Comparison of ENCODE assay signal across 22 cellular contexts in the genomic region with DNA sequence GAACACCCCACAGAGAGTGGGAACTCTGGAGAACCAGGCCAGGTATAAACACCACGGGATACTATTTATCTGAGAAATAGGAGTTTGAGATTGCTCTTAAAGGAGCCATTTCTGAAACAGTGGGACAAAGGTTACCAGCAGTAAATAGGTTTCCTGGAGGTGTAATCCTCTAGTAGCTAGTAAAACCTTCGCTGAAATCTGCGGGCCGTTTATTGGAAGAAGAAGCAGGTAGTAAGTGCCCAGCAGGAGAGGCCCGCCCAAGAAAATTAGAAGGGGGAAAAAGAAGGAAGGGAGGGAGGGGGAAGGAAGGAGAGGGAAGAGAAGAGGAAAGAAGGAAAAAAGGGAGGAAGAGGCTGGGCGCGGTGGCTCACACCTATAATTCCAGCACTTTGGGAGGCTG. TPM values are rescaled to one million over a fixed set of nuclear protein-coding genes. Genes with fewer than 3 reads are reported as not detected.
DNase-seq lines count a peak whose midpoint lies in the region; ATAC-seq and TF ChIP-seq lines count a peak whose summit lies in the region.
"Had no signal": no experiment of that assay in that cellular context is flagged by ENCODE, and none has a peak within 500 bp of the region (broad histone marks: within the 10 kb centered on the region; RNA-seq: fewer than 3 reads in every experiment).

No MANE protein-coding gene starts in this region.

- H3K9me3 Mint-ChIP-seq in natural killer cell treated with Interleukin-12 subunit alpha and Interleukin-12 subunit beta and Interleukin-15 and Interleukin-18, amount 100 ng/mL, for 72 hours = no peaks in the 10 kb centered on the region
- H3K9me3 Mint-ChIP-seq: CD4-positive, CD25-positive, alpha-beta regulatory T cell had no signal

- H3K4me3 ChIP-seq in right atrium auricular region (no peak overlapping the region), heart right ventricle (no peak overlapping the region), dorsolateral prefrontal cortex (no peak overlapping the region), osteoblast (ENCODE audit: insufficient read depth, low read length) (no peak overlapping the region), transverse colon (no peak overlapping the region), MM.1S (ENCODE audit: low read length) (no peak overlapping the region)

- H3F3A ChIP-seq in MM.1S (ENCODE audit: insufficient read depth, low read length) = no peaks in the 10 kb centered on the region

- TF ChIP-seq EP300 in transverse colon (IDR thresholded peaks at IDR 0.05; ENCODE audit: low read depth) = no peak

- no peak for TF ChIP-seq CTCF in right atrium auricular region (IDR thresholded peaks at IDR 0.05)
- no peak for TF ChIP-seq CTCF in heart right ventricle (IDR thresholded peaks at IDR 0.05)
- TF ChIP-seq CTCF in dorsolateral prefrontal cortex (IDR thresholded peaks at IDR 0.05 in 54 of 56, conservative IDR thresholded peaks at IDR 0.05 in 2 of 56; ENCODE audit: low read depth in 1 of 56, partially characterized antibody in 56 of 56) = no peak
- TF ChIP-seq CTCF in osteoblast (IDR thresholded peaks at IDR 0.05; ENCODE audit: extremely low read depth, low read depth, low read length) = no peak
- TF ChIP-seq CTCF in transverse colon (IDR thresholded peaks at IDR 0.05) = no peak
- no peak for TF ChIP-seq CTCF in MM.1S (IDR thresholded peaks at IDR 0.05; ENCODE audit: low read length)

- no peak overlapping the region for H3K27ac Mint-ChIP-seq in natural killer cell treated with Interleukin-12 subunit alpha and Interleukin-12 subunit beta and Interleukin-15 and Interleukin-18, amount 100 ng/mL, for 72 hours
- H3K27ac Mint-ChIP-seq: CD4-positive, CD25-positive, alpha-beta regulatory T cell had no signal

- H3K4me2 ChIP-seq in osteoblast (ENCODE audit: insufficient read depth, low read length) (no peak overlapping the region), MM.1S (ENCODE audit: low read depth, low read length) (no peak overlapping the region)

- 77 to 78% methylated on average over 7 of the region's 7 CpGs for WGBS in heart right ventricle, 2 donors
- WGBS in transverse colon (ENCODE audit: low coverage in 1 of 2), 2 donors = 64 to 100% methylated on average over 2 to 7 of the region's 7 CpGs

- peaks cover under 1 to 2% of the 10 kb centered on the region in 2 donors for H3K4me1 Mint-ChIP-seq in natural killer cell treated with Interleukin-12 subunit alpha and Interleukin-12 subunit beta and Interleukin-15 and Interleukin-18, amount 100 ng/mL, for 72 hours (ENCODE audit: low read depth in 2 of 2)

- intact Hi-C loops in heart right ventricle (cut with DNase I) (loop anchor here in 1 of 10 donors (5.0 kb wide), 1 partner anchor 39 kb away; no protein-coding TSS in a partner anchor), dorsolateral prefrontal cortex (cut with DNase I) (no loop called here), transverse colon (cut with DNase I; ENCODE audit: low total_unique reads) (no loop called here)

- no peaks in the 10 kb centered on the region for H3K9me3 ChIP-seq in right atrium auricular region
- no peaks in the 10 kb centered on the region for H3K9me3 ChIP-seq in heart right ventricle
- no peaks in the 10 kb centered on the region for H3K9me3 ChIP-seq in osteoblast (ENCODE audit: low read depth, low read length)
- H3K9me3 ChIP-seq in transverse colon = no peaks in the 10 kb centered on the region
- no peaks in the 10 kb centered on the region for H3K9me3 ChIP-seq in MM.1S (replicated peaks; ENCODE audit: insufficient read depth, low read length)

- no peaks in the 10 kb centered on the region for H3K9me2 ChIP-seq in MM.1S (replicated peaks; ENCODE audit: insufficient read depth, low read length)

- H3K36me3 ChIP-seq in right atrium auricular region (peaks cover 4% of the 10 kb centered on the region), heart right ventricle (peaks cover 0 to 10% (median 0%) of the 10 kb centered on the region in 9 donors), osteoblast (ENCODE audit: insufficient read depth, low read length) (peaks cover 7% of the 10 kb centered on the region), transverse colon (no peaks in the 10 kb centered on the region), MM.1S (replicated peaks; ENCODE audit: insufficient read depth, low read length) (no peaks in the 10 kb centered on the region)

- no peak overlapping the region for H3K4me3 Mint-ChIP-seq in natural killer cell treated with Interleukin-12 subunit alpha and Interleukin-12 subunit beta and Interleukin-15 and Interleukin-18, amount 100 ng/mL, for 72 hours
- H3K4me3 Mint-ChIP-seq: CD4-positive, CD25-positive, alpha-beta regulatory T cell had no signal

- H3K9ac ChIP-seq in MM.1S (ENCODE audit: low read length) = no peak overlapping the region

- H3K27ac ChIP-seq in right atrium auricular region = peak overlapping the region; percentile 78 to 88
- peak overlapping the region in 4 of 10 donors; percentile 62 to 94 (median 84) for H3K27ac ChIP-seq in heart right ventricle
- H3K27ac ChIP-seq in dorsolateral prefrontal cortex = peak overlapping the region in 54 of 59 donors; percentile 1 to 100 (median 96)
- no peak overlapping the region for H3K27ac ChIP-seq in osteoblast (ENCODE audit: low read depth, low read length)
- peak overlapping the region in 3 of 4 donors; percentile 19 to 59 (median 25) for H3K27ac ChIP-seq in transverse colon
- H3K27ac ChIP-seq in MM.1S (ENCODE audit: low read length) = no peak overlapping the region
- H3K27ac ChIP-seq: HL-60 had no signal

- H3K27me3 ChIP-seq in right atrium auricular region (no peaks in the 10 kb centered on the region), heart right ventricle (no peaks in the 10 kb centered on the region), dorsolateral prefrontal cortex (no peaks in the 10 kb centered on the region), osteoblast (ENCODE audit: insufficient read depth, low read length) (no peaks in the 10 kb centered on the region), transverse colon (no peaks in the 10 kb centered on the region), MM.1S (replicated peaks; ENCODE audit: insufficient read depth, low read length) (no peaks in the 10 kb centered on the region; the same call in 1 of the 2 replicates)

- DNase-seq in right atrium auricular region (ENCODE audit: low spot score) = no peak
- no peak for DNase-seq in heart right ventricle
- DNase-seq in dorsolateral prefrontal cortex = no peak
- peak; percentile 23 for DNase-seq in osteoblast (ENCODE audit: insufficient read length, low spot score, missing footprints)
- peak; percentile 47 for DNase-seq in transverse colon
- DNase-seq in MM.1S = no peak
- DNase-seq in natural killer cell treated with Interleukin-12 subunit alpha and Interleukin-12 subunit beta and Interleukin-15 and Interleukin-18, amount 100 ng/mL, for 72 hours (ENCODE audit: low spot score) = no peak
- no peak for DNase-seq in activated CD4-positive, alpha-beta T cell treated with anti-CD3 and anti-CD28 coated beads, Interleukin-2, amount 50 U/mL, for 4 hours
- DNase-seq: 8988T; CD4-positive, CD25-positive, alpha-beta regulatory T cell; COR-L47; DMS 273 treated with DMSO at 0.1 percent for 48 hours; DND-41; NCI-H1105; NCI-H1694; NCI-H2081 treated with DMSO at 0.1 percent for 48 hours; NCI-H510A; NCI-H748 treated with DMSO at 0.1 percent for 48 hours; NK-92 treated with Interleukin-12 subunit alpha and Interleukin-12 subunit beta, amount 100 ng/mL, for 24 hours; SIG-M5 had no signal

- no peak for ATAC-seq in heart right ventricle
- no peak for ATAC-seq in natural killer cell treated with Interleukin-12 subunit alpha and Interleukin-12 subunit beta and Interleukin-15 and Interleukin-18, amount 100 ng/mL, for 72 hours

- peaks cover 0 to 71% of the 10 kb centered on the region in 2 donors for H3K4me1 ChIP-seq in right atrium auricular region
- peaks cover 28 to 76% (median 52%) of the 10 kb centered on the region in 9 donors for H3K4me1 ChIP-seq in heart right ventricle
- H3K4me1 ChIP-seq in osteoblast (ENCODE audit: insufficient read depth, low read length) = peaks cover 7% of the 10 kb centered on the region
- peaks cover under 1 to 25% (median 15%) of the 10 kb centered on the region in 4 donors for H3K4me1 ChIP-seq in transverse colon
- no peaks in the 10 kb centered on the region for H3K4me1 ChIP-seq in MM.1S (ENCODE audit: low read length)

- H3K79me2 ChIP-seq in osteoblast (ENCODE audit: insufficient read depth, low read length) (peaks cover 5% of the 10 kb centered on the region), MM.1S (ENCODE audit: low read length) (no peaks in the 10 kb centered on the region)

- in situ Hi-C loops in transverse colon (cut with MboI; ENCODE audit: low pct_ligation_motif_present in 1 of 4, low pct_unique_long_range_greater_than_20kb in 1 of 4, low sequenced_read_pairs in 3 of 4) = no loop called here

- H3K27me3 Mint-ChIP-seq in natural killer cell treated with Interleukin-12 subunit alpha and Interleukin-12 subunit beta and Interleukin-15 and Interleukin-18, amount 100 ng/mL, for 72 hours = peaks cover under 1 to 4% of the 10 kb centered on the region in 2 donors

- TF ChIP-seq POLR2A in transverse colon (IDR thresholded peaks at IDR 0.05) = no peak

- H3K36me3 Mint-ChIP-seq in natural killer cell treated with Interleukin-12 subunit alpha and Interleukin-12 subunit beta and Interleukin-15 and Interleukin-18, amount 100 ng/mL, for 72 hours = no peaks in the 10 kb centered on the region
- H3K36me3 Mint-ChIP-seq: CD4-positive, CD25-positive, alpha-beta regulatory T cell had no signal

- H4K20me1 ChIP-seq in osteoblast (ENCODE audit: insufficient read depth, low read length) = peaks cover 5% of the 10 kb centered on the region
- H4K20me1 ChIP-seq in MM.1S (ENCODE audit: insufficient read depth, low read length) = no peaks in the 10 kb centered on the region

- no peak overlapping the region for H2AFZ ChIP-seq in osteoblast (ENCODE audit: low read length)
- no peak overlapping the region for H2AFZ ChIP-seq in MM.1S (ENCODE audit: low read length)

RNA-seq across cellular contexts. Expression of gene CHST3, which starts 51.7 kb away (rescaled TPM):
- total RNA-seq in right atrium auricular region (10 to 100 TPM; 21.3 to 45.4 TPM), heart right ventricle (10 to 100 TPM; 14.5 to 28.7 (median 21.3) TPM), dorsolateral prefrontal cortex (10 to 100 TPM in 108 of 120 experiments, 1 to 10 TPM in 12; 7.0 to 62.9 (median 19.6) TPM), osteoblast (39.5 and 43.1 TPM in 2 replicates), transverse colon (10 to 100 TPM in 1 of 4 donors, 1 to 10 TPM in 3; 1.6 to 10.5 (median 3.9) TPM)
- 10 to 100 TPM in 1 of 2 donors, 1 to 10 TPM in 1; 6.3 to 12.0 TPM for polyA plus RNA-seq in heart right ventricle
- not detected for total RNA-seq in natural killer cell treated with Interleukin-12 subunit alpha and Interleukin-12 subunit beta and Interleukin-15 and Interleukin-18, amount 100 ng/mL, for 72 hours
- total RNA-seq: CD4-positive, CD25-positive, alpha-beta regulatory T cell; OCI-LY7 had no signal
- polyA plus RNA-seq: CD4-positive, CD25-positive, alpha-beta regulatory T cell had no signal

Comparison
In these comparisons a context has a peak if more than half of its experiments do, and no peak if none do; other contexts are left out.
1. DNase-seq: peak in osteoblast (single experiment) and transverse colon (single experiment); none in right atrium auricular region (single experiment), heart right ventricle (0 of 2), dorsolateral prefrontal cortex (0 of 10), MM.1S (single experiment), natural killer cell treated with Interleukin-12 subunit alpha and Interleukin-12 subunit beta and Interleukin-15 and Interleukin-18, amount 100 ng/mL, for 72 hours (single experiment) and activated CD4-positive, alpha-beta T cell treated with anti-CD3 and anti-CD28 coated beads, Interleukin-2, amount 50 U/mL, for 4 hours (0 of 2).
2. H3K27ac ChIP-seq: peak in right atrium auricular region (2 of 2), dorsolateral prefrontal cortex (54 of 59) and transverse colon (3 of 4); none in osteoblast (single experiment) and MM.1S (single experiment).